Comparison of ENCODE assay signal across 18 cellular contexts in the genomic region with DNA sequence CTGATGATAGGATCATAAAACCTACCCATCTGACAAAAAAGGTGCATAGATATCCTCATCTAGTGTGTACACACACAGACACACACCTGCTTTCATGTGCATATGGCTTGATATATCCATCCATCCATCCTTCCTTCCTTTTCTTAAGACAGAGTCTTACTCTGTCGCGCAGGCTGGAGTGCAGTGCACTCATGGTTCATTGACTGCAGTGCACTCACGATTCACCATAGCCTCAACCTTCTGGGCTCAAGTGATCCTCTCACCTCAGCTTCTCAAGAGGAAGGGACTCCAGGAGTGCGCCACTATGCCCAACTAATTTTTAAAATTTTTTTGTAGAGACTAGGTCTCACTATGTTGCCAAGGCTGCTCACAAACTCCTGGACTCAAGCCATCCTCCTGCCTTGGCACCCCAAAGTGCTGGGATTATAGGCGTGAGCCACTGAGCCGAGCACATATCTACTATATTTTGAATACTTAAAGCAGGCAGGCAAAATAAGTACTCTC. TPM values are rescaled to one million over a fixed set of nuclear protein-coding genes. Genes with fewer than 3 reads are reported as not detected.
DNase-seq lines count a peak whose midpoint lies in the region; ATAC-seq, FAIRE-seq and TF ChIP-seq lines count a peak whose summit lies in the region.
"Had no signal": no experiment of that assay in that cellular context is flagged by ENCODE, and none has a peak within 500 bp of the region (broad histone marks: within the 10 kb centered on the region; RNA-seq: fewer than 3 reads in every experiment).

No MANE protein-coding gene starts in this region.

- H3K4me3 ChIP-seq in K562 = no peak overlapping the region
- H3K4me3 ChIP-seq in trophoblast cell (ENCODE audit: low read depth, low read length) = no peak overlapping the region
- H3K4me3 ChIP-seq: breast epithelium, heart right ventricle, SJCRH30, skin epidermis had no signal

- FAIRE-seq in GM12891 (lab: Jason Lieb, UNC) (no peak), K562 (lab: Jason Lieb, UNC) (no peak)

- H3K27me3 Mint-ChIP-seq in activated CD8-positive, alpha-beta T cell treated with anti-CD3 and anti-CD28 coated beads for 36 hours = no peaks in the 10 kb centered on the region
- no peaks in the 10 kb centered on the region for H3K27me3 Mint-ChIP-seq in activated CD8-positive, alpha-beta T cell treated with anti-CD3 and anti-CD28 coated beads, Interleukin-2, amount 10 ng/mL, durations not matched to agents 7 days and 5 days (ENCODE audit: low read depth)

- no peak for TF ChIP-seq EP300 in K562 (IDR thresholded peaks at IDR 0.05; ENCODE audit: low read length)

- BruUV-seq in K562 (replicated peaks; lab: Mats Ljungman, UMichigan) = no TSS peak

- H3K27ac Mint-ChIP-seq in activated CD8-positive, alpha-beta T cell treated with anti-CD3 and anti-CD28 coated beads for 36 hours = peak overlapping the region; percentile 63
- no peak overlapping the region for H3K27ac Mint-ChIP-seq in activated CD8-positive, alpha-beta T cell treated with anti-CD3 and anti-CD28 coated beads, Interleukin-2, amount 10 ng/mL, durations not matched to agents 7 days and 5 days
- H3K27ac Mint-ChIP-seq: T-helper 2 cell treated with Interferon-gamma antibody and Interleukin-4, amounts not matched to agents 5 μg/mL and 100 μg/mL, for 36 hours had no signal

- peak overlapping the region; percentile 74 for H3K4me2 ChIP-seq in K562 (ENCODE audit: insufficient read depth, low read length)
- H3K4me2 ChIP-seq in trophoblast cell (ENCODE audit: low read length) = no peak overlapping the region

- H3K36me3 ChIP-seq in K562 (ENCODE audit: control insufficient read depth, insufficient read depth, low read length) (peaks cover 64% of the 10 kb centered on the region), trophoblast cell (ENCODE audit: control insufficient read depth in 1 of 2, insufficient read depth in 2 of 2, low read length in 2 of 2) (peaks cover 9 to 21% of the 10 kb centered on the region in 2 experiments)
- H3K36me3 ChIP-seq: breast epithelium had no signal

- in situ Hi-C loops in K562 (cut with MboI) = no loop called here

- H3K27me3 ChIP-seq in K562 (ENCODE audit: control insufficient read depth in 2 of 2, insufficient read depth in 2 of 2, low read length in 2 of 2) (no peaks in the 10 kb centered on the region), trophoblast cell (ENCODE audit: insufficient read depth, low read length) (no peaks in the 10 kb centered on the region)
- H3K27me3 ChIP-seq: breast epithelium, heart right ventricle, SJCRH30 had no signal

- H4K91ac ChIP-seq in trophoblast cell (ENCODE audit: low read depth, low read length) = no peak overlapping the region

- H2BK5ac ChIP-seq in trophoblast cell (ENCODE audit: low read depth, low read length, poor library complexity) = no peak overlapping the region

- H3K18ac ChIP-seq in trophoblast cell (ENCODE audit: low read length) = no peak overlapping the region

- peak overlapping the region in 1 of 2 experiments; percentile 51; a peak in 2 of 4 replicates for H3K9ac ChIP-seq in K562 (ENCODE audit: insufficient read depth in 1 of 2, low read depth in 2 of 2, low read length in 2 of 2)
- H3K9ac ChIP-seq in trophoblast cell (ENCODE audit: low read length) = no peak overlapping the region

- CTCF ChIA-PET in activated CD8-positive, alpha-beta T cell treated with anti-CD3 and anti-CD28 coated beads for 36 hours (lab: Charles Lee) = interaction anchor here (1.2 kb wide), 1 partner anchor 109 kb away, joined by 4 read pairs; the partner anchor contains the start of gene BCAS4
- CTCF ChIA-PET in activated CD8-positive, alpha-beta T cell treated with anti-CD3 and anti-CD28 coated beads, Interleukin-2, amount 10 ng/mL, durations not matched to agents 7 days and 5 days (lab: Charles Lee) = interaction anchor here (1.9 to 3.9 kb wide), 2 partner anchors 25 to 109 kb away, joined by 7 to 20 read pairs; partner anchors contain the start of gene BCAS4
- CTCF ChIA-PET in K562 (lab: Yijun Ruan, JAX; ENCODE audit: low intra/inter-chr PET ratio) = no interaction called here

- peaks cover 9% of the 10 kb centered on the region for H3K9me1 ChIP-seq in K562 (ENCODE audit: control insufficient read depth, insufficient read depth, low read length)

- H3K9me3 Mint-ChIP-seq in activated CD8-positive, alpha-beta T cell treated with anti-CD3 and anti-CD28 coated beads for 36 hours = no peaks in the 10 kb centered on the region
- H3K9me3 Mint-ChIP-seq in activated CD8-positive, alpha-beta T cell treated with anti-CD3 and anti-CD28 coated beads, Interleukin-2, amount 10 ng/mL, durations not matched to agents 7 days and 5 days (ENCODE audit: insufficient read depth) = no peaks in the 10 kb centered on the region
- H3K9me3 Mint-ChIP-seq: activated naive CD4-positive, alpha-beta T cell treated with anti-CD3 and anti-CD28 coated beads, Interleukin-2, amount 50 U/mL, for 72 hours; T-helper 2 cell treated with Interferon-gamma antibody and Interleukin-4, amounts not matched to agents 5 μg/mL and 100 μg/mL, for 36 hours had no signal

- no peak for DNase-seq in activated CD8-positive, alpha-beta T cell treated with anti-CD3 and anti-CD28 coated beads for 36 hours
- no peak for DNase-seq in activated CD8-positive, alpha-beta T cell treated with anti-CD3 and anti-CD28 coated beads, Interleukin-2, amount 10 ng/mL, durations not matched to agents 7 days and 5 days
- DNase-seq in GM12891 (ENCODE audit: insufficient read length, low spot score) (no peak), K562 (ENCODE audit: extremely low read depth in 1 of 4, low spot score in 3 of 4) (peak in 1 of 4 experiments; percentile 54), trophoblast cell (no peak), LoVo (ENCODE audit: low spot score) (no peak)
- DNase-seq: DMS 273 treated with DMSO at 0.1 percent for 48 hours; heart right ventricle; NCI-H748 treated with DMSO at 0.1 percent for 48 hours; PC-3; SJCRH30; stimulated activated CD4-positive, alpha-beta T cell treated with anti-CD3 and anti-CD28 coated beads, Interleukin-4, amount 100 ng/mL, for 24 hours had no signal

- no peak overlapping the region for H2BK120ac ChIP-seq in trophoblast cell (ENCODE audit: insufficient read depth, low read length, poor library complexity)

- H4K8ac ChIP-seq in trophoblast cell (ENCODE audit: low read depth, low read length) = no peak overlapping the region

- peak overlapping the region; percentile 83 for H3K27ac ChIP-seq in K562 (ENCODE audit: extremely low read depth, low read depth, low read length)
- no peak overlapping the region for H3K27ac ChIP-seq in trophoblast cell (ENCODE audit: low read depth, low read length)
- H3K27ac ChIP-seq: breast epithelium, heart right ventricle, SJCRH30 had no signal

- H3K36me3 Mint-ChIP-seq in activated CD8-positive, alpha-beta T cell treated with anti-CD3 and anti-CD28 coated beads for 36 hours (ENCODE audit: low read depth) = peaks cover 56% of the 10 kb centered on the region
- peaks cover 55% of the 10 kb centered on the region for H3K36me3 Mint-ChIP-seq in activated CD8-positive, alpha-beta T cell treated with anti-CD3 and anti-CD28 coated beads, Interleukin-2, amount 10 ng/mL, durations not matched to agents 7 days and 5 days (ENCODE audit: low read depth)

- TF ChIP-seq RAD21 in K562 (CRISPR knock-in tag; conservative IDR thresholded peaks at IDR 0.05 in 1 of 2, IDR thresholded peaks at IDR 0.05 in 1 of 2) = no peak

- H3K4me1 ChIP-seq in K562 (replicated peaks in 1 of 2; ENCODE audit: control insufficient read depth in 2 of 2, insufficient read depth in 2 of 2, low read length in 2 of 2) (peaks cover 4 to 39% of the 10 kb centered on the region in 2 experiments), trophoblast cell (ENCODE audit: control insufficient read depth in 1 of 2, insufficient read depth in 2 of 2, low read length in 2 of 2) (no peaks in the 10 kb centered on the region)
- H3K4me1 ChIP-seq: breast epithelium, SJCRH30 had no signal

- peaks cover 90% of the 10 kb centered on the region for H3K79me2 ChIP-seq in K562 (ENCODE audit: control insufficient read depth, insufficient read depth, low read length)
- peaks cover 14% of the 10 kb centered on the region for H3K79me2 ChIP-seq in trophoblast cell (ENCODE audit: control insufficient read depth, insufficient read depth, low read length, poor library complexity)

- TF ChIP-seq POLR2A in GM12891 (IDR thresholded peaks at IDR 0.05; ENCODE audit: low read depth, low read length) = no peak; the same call in 1 of the 2 replicates
- TF ChIP-seq POLR2A in K562 (conservative IDR thresholded peaks at IDR 0.05) = no peak

- H2AK5ac ChIP-seq in trophoblast cell (ENCODE audit: low read length) = no peak overlapping the region

- peak overlapping the region; percentile 94 for H3K4ac ChIP-seq in trophoblast cell (ENCODE audit: low read depth, low read length)

- H3K9me3 ChIP-seq in K562 (replicated peaks; ENCODE audit: control insufficient read depth, insufficient read depth, low read depth, low read length) (no peaks in the 10 kb centered on the region), trophoblast cell (ENCODE audit: insufficient read depth, low read depth, low read length) (no peaks in the 10 kb centered on the region)
- H3K9me3 ChIP-seq: breast epithelium, heart right ventricle, SJCRH30 had no signal

- no peaks in the 10 kb centered on the region for H3K79me1 ChIP-seq in trophoblast cell (ENCODE audit: low read length)

- no peak overlapping the region for H4K12ac ChIP-seq in trophoblast cell (ENCODE audit: low read depth, low read length)

- POLR2A ChIA-PET in activated CD8-positive, alpha-beta T cell treated with anti-CD3 and anti-CD28 coated beads for 36 hours (lab: Charles Lee) = interaction anchor here (1.1 to 1.3 kb wide), 2 partner anchors 9 to 27 kb away, joined by 3 to 4 read pairs; partner anchors contain the start of gene ADNP
- POLR2A ChIA-PET in activated CD8-positive, alpha-beta T cell treated with anti-CD3 and anti-CD28 coated beads, Interleukin-2, amount 10 ng/mL, durations not matched to agents 7 days and 5 days (lab: Charles Lee) = no interaction called here
- POLR2A ChIA-PET in K562 (lab: Yijun Ruan, JAX) = interaction anchor here (0.9 to 2.2 kb wide), 7 partner anchors 9 to 20 kb away, joined by 3 to 11 read pairs (median 4); no protein-coding TSS in a partner anchor

- peak overlapping the region; percentile 91 for H3K23ac ChIP-seq in trophoblast cell (ENCODE audit: low read length)

- intact Hi-C loops in activated CD8-positive, alpha-beta T cell treated with anti-CD3 and anti-CD28 coated beads for 36 hours (cut with micrococcal nuclease) = no loop called here
- intact Hi-C loops in K562 (cut with micrococcal nuclease) = no loop called here

- H2AFZ ChIP-seq in K562 (ENCODE audit: low read depth, low read length) (no peak overlapping the region), trophoblast cell (ENCODE audit: insufficient read depth, low read length, poor library complexity) (no peak overlapping the region)

- H3K14ac ChIP-seq in trophoblast cell (ENCODE audit: low read length) = no peak overlapping the region

- 53% methylated on average over 6 of the region's 6 CpGs for WGBS in K562 (ENCODE audit: insufficient coverage, low coverage, missing lambda C conversion rate)
- WGBS in trophoblast cell (ENCODE audit: extremely low coverage, insufficient coverage, insufficient read length) = no CpG with 5 or more reads among the region's 6 CpGs

- peaks cover 21% of the 10 kb centered on the region; the same call in 1 of the 2 replicates for H4K20me1 ChIP-seq in K562 (replicated peaks; ENCODE audit: control insufficient read depth, insufficient read depth, low read length)

- ATAC-seq in activated CD8-positive, alpha-beta T cell treated with anti-CD3 and anti-CD28 coated beads for 36 hours = no peak
- ATAC-seq in activated CD8-positive, alpha-beta T cell treated with anti-CD3 and anti-CD28 coated beads, Interleukin-2, amount 10 ng/mL, durations not matched to agents 7 days and 5 days = no peak
- peak; percentile 78 for ATAC-seq in K562
- ATAC-seq in HG03196 (IDR thresholded peaks at IDR 0.05; ENCODE audit: unreplicated experiment) = no peak
- no peak for ATAC-seq in GM19023 (IDR thresholded peaks at IDR 0.05; ENCODE audit: unreplicated experiment)
- ATAC-seq: activated naive CD4-positive, alpha-beta T cell treated with anti-CD3 and anti-CD28 coated beads, Interleukin-2, amount 50 U/mL, for 72 hours; heart right ventricle; PC-3 had no signal

- H3K4me3 Mint-ChIP-seq in activated CD8-positive, alpha-beta T cell treated with anti-CD3 and anti-CD28 coated beads for 36 hours = no peak overlapping the region
- no peak overlapping the region for H3K4me3 Mint-ChIP-seq in activated CD8-positive, alpha-beta T cell treated with anti-CD3 and anti-CD28 coated beads, Interleukin-2, amount 10 ng/mL, durations not matched to agents 7 days and 5 days
- H3K4me3 Mint-ChIP-seq: T-helper 2 cell treated with Interferon-gamma antibody and Interleukin-4, amounts not matched to agents 5 μg/mL and 100 μg/mL, for 36 hours had no signal

- H3K4me1 Mint-ChIP-seq in activated CD8-positive, alpha-beta T cell treated with anti-CD3 and anti-CD28 coated beads for 36 hours (ENCODE audit: low read depth) = peaks cover 42% of the 10 kb centered on the region
- peaks cover 5% of the 10 kb centered on the region for H3K4me1 Mint-ChIP-seq in activated CD8-positive, alpha-beta T cell treated with anti-CD3 and anti-CD28 coated beads, Interleukin-2, amount 10 ng/mL, durations not matched to agents 7 days and 5 days (ENCODE audit: low read depth)

- no peak overlapping the region for H2BK12ac ChIP-seq in trophoblast cell (ENCODE audit: low read length)

- TF ChIP-seq CTCF in activated CD8-positive, alpha-beta T cell treated with anti-CD3 and anti-CD28 coated beads for 36 hours (IDR thresholded peaks at IDR 0.05) = no peak
- no peak for TF ChIP-seq CTCF in K562 (IDR thresholded peaks at IDR 0.05 in 2 of 3, conservative IDR thresholded peaks at IDR 0.05 in 1 of 3; ENCODE audit: insufficient read depth in 2 of 3, low read depth in 1 of 3, low read length in 3 of 3)

RNA-seq across cellular contexts. Expression of gene ADNP, which starts 27.1 kb away (rescaled TPM):
- 10 to 100 TPM; 58.9 to 60.0 TPM for total RNA-seq in activated CD8-positive, alpha-beta T cell treated with anti-CD3 and anti-CD28 coated beads for 36 hours
- total RNA-seq in activated CD8-positive, alpha-beta T cell treated with anti-CD3 and anti-CD28 coated beads, Interleukin-2, amount 10 ng/mL, durations not matched to agents 7 days and 5 days = 10 to 100 TPM; 62.5 to 67.6 TPM
- 20.3 TPM for polyA plus RNA-seq in GM12891 (2012; ENCODE audit: low read depth, missing spikeins)
- total RNA-seq in K562 (2011; cell fraction: chromatin; rRNA removed; ENCODE audit: low replicate concordance) = 37.0 and 96.7 TPM in 2 replicates
- total RNA-seq in K562 (2011; cell fraction: nucleolus; rRNA removed) = 22.0 and 32.6 TPM in 2 replicates
- total RNA-seq in K562 (2011; cell fraction: nucleoplasm; rRNA removed) = 53.4 and 65.7 TPM in 2 replicates
- total RNA-seq in K562 (2014; rRNA removed) (17.8 and 18.7 TPM in 2 replicates), K562 (2014; rRNA removed; fragmentation: Illumina TruSeq; extraction: Trizol) (24.5 and 26.1 TPM in 2 replicates), K562 (2015; rRNA removed; fragmentation: Illumina TruSeq; extraction: Trizol) (20.7 and 25.0 TPM in 2 replicates), K562 (2021) (52.2 and 59.9 TPM in 2 replicates)
- polyA plus RNA-seq in K562 (2011; rRNA removed) (19.4 and 22.9 TPM in 2 replicates), K562 (2014; fragmentation: Illumina TruSeq; extraction: Trizol) (50.7 and 52.0 TPM in 2 replicates), K562 (2014; fragmentation: Nextera tagmentation; extraction: Ambion mirVana) (10 to 100 TPM; 25.3 to 40.0 TPM), K562 (2014; rRNA removed) (20.9 and 26.0 TPM in 2 replicates)
- 8.7 and 15.8 TPM in 2 replicates for polyA plus RNA-seq in K562 (2011; cell fraction: cytosol; rRNA removed)
- polyA plus RNA-seq in K562 (2011; cell fraction: nucleus; rRNA removed) = 28.0 and 40.0 TPM in 2 replicates
- 37.3 and 38.0 TPM in 2 replicates for polyA plus RNA-seq in K562 (2012)
- polyA minus RNA-seq in K562 (2011; rRNA and poly(A)+ RNA removed) = 60.3 and 74.4 TPM in 2 replicates
- polyA minus RNA-seq in K562 (2011; cell fraction: cytosol; rRNA and poly(A)+ RNA removed) = 38.7 and 40.3 TPM in 2 replicates
- 14.8 and 28.8 TPM in 2 replicates for polyA minus RNA-seq in K562 (2011; cell fraction: nucleus; rRNA and poly(A)+ RNA removed)
- 89.6 and 91.5 TPM in 2 replicates for polyA plus RNA-seq in trophoblast cell (2013)

RNA-seq across cellular contexts. Expression of gene DPM1, which starts 54.2 kb away (rescaled TPM):
- total RNA-seq in activated CD8-positive, alpha-beta T cell treated with anti-CD3 and anti-CD28 coated beads for 36 hours = 10 to 100 TPM; 66.6 to 75.4 TPM
- 10 to 100 TPM; 50.6 to 53.0 TPM for total RNA-seq in activated CD8-positive, alpha-beta T cell treated with anti-CD3 and anti-CD28 coated beads, Interleukin-2, amount 10 ng/mL, durations not matched to agents 7 days and 5 days
- 54.4 TPM for polyA plus RNA-seq in GM12891 (2012; ENCODE audit: low read depth, missing spikeins)
- total RNA-seq in K562 (2011; cell fraction: chromatin; rRNA removed; ENCODE audit: low replicate concordance) = 27.3 and 28.7 TPM in 2 replicates
- total RNA-seq in K562 (2011; cell fraction: nucleolus; rRNA removed) = 26.3 and 26.7 TPM in 2 replicates
- total RNA-seq in K562 (2011; cell fraction: nucleoplasm; rRNA removed) = 21.8 and 29.6 TPM in 2 replicates
- 83.7 and 105 TPM in 2 replicates for total RNA-seq in K562 (2014; rRNA removed)
- total RNA-seq in K562 (2014; rRNA removed; fragmentation: Illumina TruSeq; extraction: Trizol) = 163 and 167 TPM in 2 replicates
- 123 and 133 TPM in 2 replicates for total RNA-seq in K562 (2015; rRNA removed; fragmentation: Illumina TruSeq; extraction: Trizol)
- total RNA-seq in K562 (2021) = 75.2 and 81.4 TPM in 2 replicates
- 70.3 and 109 TPM in 2 replicates for polyA plus RNA-seq in K562 (2011; rRNA removed)
- polyA plus RNA-seq in K562 (2011; cell fraction: cytosol; rRNA removed) = 27.3 and 58.0 TPM in 2 replicates
- 23.6 and 46.5 TPM in 2 replicates for polyA plus RNA-seq in K562 (2011; cell fraction: nucleus; rRNA removed)
- polyA plus RNA-seq in K562 (2012) = 60.2 and 99.7 TPM in 2 replicates
- polyA plus RNA-seq in K562 (2014; fragmentation: Illumina TruSeq; extraction: Trizol) = 131 and 153 TPM in 2 replicates
- 100 to 1,000 TPM; 185 to 190 TPM for polyA plus RNA-seq in K562 (2014; fragmentation: Nextera tagmentation; extraction: Ambion mirVana)
- 163 and 186 TPM in 2 replicates for polyA plus RNA-seq in K562 (2014; rRNA removed)
- 43.3 and 44.4 TPM in 2 replicates for polyA minus RNA-seq in K562 (2011; rRNA and poly(A)+ RNA removed)
- polyA minus RNA-seq in K562 (2011; cell fraction: cytosol; rRNA and poly(A)+ RNA removed) = 27.7 and 46.1 TPM in 2 replicates
- polyA minus RNA-seq in K562 (2011; cell fraction: nucleus; rRNA and poly(A)+ RNA removed) = 19.8 and 20.9 TPM in 2 replicates
- 79.3 and 82.1 TPM in 2 replicates for polyA plus RNA-seq in trophoblast cell (2013)

RNA-seq across cellular contexts. Expression of gene MOCS3, which starts 54.5 kb away (rescaled TPM):
- total RNA-seq in activated CD8-positive, alpha-beta T cell treated with anti-CD3 and anti-CD28 coated beads for 36 hours = 1 to 10 TPM; 4.6 TPM
- total RNA-seq in activated CD8-positive, alpha-beta T cell treated with anti-CD3 and anti-CD28 coated beads, Interleukin-2, amount 10 ng/mL, durations not matched to agents 7 days and 5 days = 1 to 10 TPM; 4.8 to 5.7 TPM
- polyA plus RNA-seq in GM12891 (2012; ENCODE audit: low read depth, missing spikeins) = 1.6 TPM
- 5.6 and 8.5 TPM in 2 replicates for total RNA-seq in K562 (2011; cell fraction: chromatin; rRNA removed; ENCODE audit: low replicate concordance)
- total RNA-seq in K562 (2011; cell fraction: nucleolus; rRNA removed) = 13.2 and 15.8 TPM in 2 replicates
- 10.8 and 11.0 TPM in 2 replicates for total RNA-seq in K562 (2011; cell fraction: nucleoplasm; rRNA removed)
- total RNA-seq in K562 (2014; rRNA removed) (5.1 and 6.5 TPM in 2 replicates), K562 (2014; rRNA removed; fragmentation: Illumina TruSeq; extraction: Trizol) (4.4 TPM in 2 replicates), K562 (2015; rRNA removed; fragmentation: Illumina TruSeq; extraction: Trizol) (4.6 and 4.7 TPM in 2 replicates), K562 (2021) (5.6 and 6.2 TPM in 2 replicates)
- polyA plus RNA-seq in K562 (2011; rRNA removed) (2.6 and 2.9 TPM in 2 replicates), K562 (2014; fragmentation: Illumina TruSeq; extraction: Trizol) (2.8 and 3.3 TPM in 2 replicates), K562 (2014; fragmentation: Nextera tagmentation; extraction: Ambion mirVana) (1 to 10 TPM in 1 of 2 experiments, under 1 TPM in 1; 0.70 to 1.0 TPM), K562 (2014; rRNA removed) (2.9 and 3.1 TPM in 2 replicates)
- polyA plus RNA-seq in K562 (2011; cell fraction: cytosol; rRNA removed) = 3.1 and 8.1 TPM in 2 replicates
- 1.6 and 2.1 TPM in 2 replicates for polyA plus RNA-seq in K562 (2011; cell fraction: nucleus; rRNA removed)
- polyA plus RNA-seq in K562 (2012) = 2.8 and 4.0 TPM in 2 replicates
- 5.1 and 6.5 TPM in 2 replicates for polyA minus RNA-seq in K562 (2011; rRNA and poly(A)+ RNA removed)
- polyA minus RNA-seq in K562 (2011; cell fraction: cytosol; rRNA and poly(A)+ RNA removed) = 3.4 and 5.0 TPM in 2 replicates
- polyA minus RNA-seq in K562 (2011; cell fraction: nucleus; rRNA and poly(A)+ RNA removed) = 6.1 and 7.7 TPM in 2 replicates
- 2.7 and 2.9 TPM in 2 replicates for polyA plus RNA-seq in trophoblast cell (2013)
